ENCODE assay signal across 12 cellular contexts in the genomic region with DNA sequence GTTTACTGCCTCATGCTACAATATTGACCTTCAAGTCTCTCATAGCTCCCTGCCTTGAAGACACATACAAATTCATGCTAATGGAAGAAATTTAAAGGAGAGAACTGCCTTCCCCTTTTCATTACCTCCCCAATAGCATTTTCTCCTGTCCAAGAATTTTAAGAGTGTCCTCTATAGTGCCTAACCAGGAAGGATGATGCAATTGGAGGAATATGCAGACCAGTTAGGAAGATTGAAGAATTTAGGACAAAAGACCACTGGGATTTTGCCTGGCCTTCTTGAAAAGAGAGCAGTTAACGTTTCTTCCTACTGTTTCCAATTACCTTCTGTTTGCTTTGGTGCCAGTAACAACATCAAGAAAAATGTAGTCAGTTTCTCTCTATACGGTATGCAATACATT.
DNase-seq lines count a peak whose midpoint lies in the region; ATAC-seq, FAIRE-seq and TF ChIP-seq lines count a peak whose summit lies in the region.
"Had no signal": no experiment of that assay in that cellular context is flagged by ENCODE, and none has a peak within 500 bp of the region (broad histone marks: within the 10 kb centered on the region; RNA-seq: fewer than 3 reads in every experiment).

No MANE protein-coding gene starts in this region.

- peaks cover 45 to 59% of the 10 kb centered on the region in 2 donors for H3K4me1 Mint-ChIP-seq in effector memory CD8-positive, alpha-beta T cell (ENCODE audit: low read depth in 2 of 2)

- H2BK5ac ChIP-seq in trophoblast cell (ENCODE audit: low read depth, low read length, poor library complexity): no peak overlapping the region

- H3K9me3 ChIP-seq in trophoblast cell (ENCODE audit: insufficient read depth, low read depth, low read length) (no peaks in the 10 kb centered on the region), kidney (ENCODE audit: control insufficient read depth in 1 of 2, low read length in 2 of 2) (no peaks in the 10 kb centered on the region)

- no peaks in the 10 kb centered on the region for H3K79me2 ChIP-seq in trophoblast cell (ENCODE audit: control insufficient read depth, insufficient read depth, low read length, poor library complexity)

- peak overlapping the region; percentile 66 for H3K14ac ChIP-seq in trophoblast cell (ENCODE audit: low read length)

- peak overlapping the region; percentile 82 to 92 for H3K27ac Mint-ChIP-seq in effector memory CD8-positive, alpha-beta T cell

- no peak overlapping the region for H4K12ac ChIP-seq in trophoblast cell (ENCODE audit: low read depth, low read length)

- H3K9ac ChIP-seq in trophoblast cell (ENCODE audit: low read length) (no peak overlapping the region), kidney (ENCODE audit: low read length in 2 of 2) (no peak overlapping the region)
- H3K9ac ChIP-seq: KMS-11 had no signal

- peaks cover 16% of the 10 kb centered on the region for H3K79me1 ChIP-seq in trophoblast cell (ENCODE audit: low read length)

- no peaks in the 10 kb centered on the region for H3K36me3 ChIP-seq in trophoblast cell (ENCODE audit: control insufficient read depth in 1 of 2, insufficient read depth in 2 of 2, low read length in 2 of 2)
- H3K36me3 ChIP-seq in kidney (ENCODE audit: control insufficient read depth in 1 of 2, insufficient read depth in 2 of 2, low read length in 2 of 2): no peaks in the 10 kb centered on the region

- no peak overlapping the region for H3K4me3 ChIP-seq in trophoblast cell (ENCODE audit: low read depth, low read length)
- no peak overlapping the region for H3K4me3 ChIP-seq in kidney (ENCODE audit: low read length in 2 of 2)

- H4K8ac ChIP-seq in trophoblast cell (ENCODE audit: low read depth, low read length): no peak overlapping the region

- peaks cover 23% of the 10 kb centered on the region for H3K36me3 Mint-ChIP-seq in effector memory CD8-positive, alpha-beta T cell (ENCODE audit: insufficient read depth)

- H3K27me3 ChIP-seq in trophoblast cell (ENCODE audit: insufficient read depth, low read length): no peaks in the 10 kb centered on the region

- no peak overlapping the region for H2AFZ ChIP-seq in trophoblast cell (ENCODE audit: insufficient read depth, low read length, poor library complexity)

- peak overlapping the region; percentile 41 for H3K27ac ChIP-seq in trophoblast cell (ENCODE audit: low read depth, low read length)
- no peak overlapping the region for H3K27ac ChIP-seq in kidney (ENCODE audit: low read depth in 2 of 2, low read length in 2 of 2)
- H3K27ac ChIP-seq: KMS-11 had no signal

- no peak for FAIRE-seq in kidney (lab: Jason Lieb, UNC)

- no CpG with 5 or more reads among the region's 2 CpGs for WGBS in trophoblast cell (ENCODE audit: extremely low coverage, insufficient coverage, insufficient read length)

- H3K4me3 Mint-ChIP-seq in effector memory CD8-positive, alpha-beta T cell: peak overlapping the region; percentile 81 to 92

- intact Hi-C loops in kidney (cut with DNase I): no loop called here

- H3K27me3 Mint-ChIP-seq in effector memory CD8-positive, alpha-beta T cell: no peaks in the 10 kb centered on the region

- DNase-seq in EH (ENCODE audit: low read depth) (peak; percentile 67), OCI-M1 (lab: John Stamatoyannopoulos, UW) (peak; percentile 36), trophoblast cell (no peak), D341Med (ENCODE audit: low spot score) (no peak), NCI-H748 (lab: John Stamatoyannopoulos, UW; ENCODE audit: unreplicated experiment) (no peak), NCI-H1417 (lab: John Stamatoyannopoulos, UW) (no peak), kidney (no peak)
- no peak for DNase-seq in effector memory CD8-positive, alpha-beta T cell
- DNase-seq: activated CD4-positive, alpha-beta T cell treated with anti-CD3 and anti-CD28 coated beads, Interleukin-2, amount 50 U/mL, for 48 hours; midbrain; NCI-H2171 treated with DMSO at 0.1 percent for 48 hours had no signal

- peaks cover 10 to 15% of the 10 kb centered on the region in 2 experiments for H3K4me1 ChIP-seq in trophoblast cell (ENCODE audit: control insufficient read depth in 1 of 2, insufficient read depth in 2 of 2, low read length in 2 of 2)
- peaks cover 4 to 10% of the 10 kb centered on the region in 2 donors for H3K4me1 ChIP-seq in kidney (ENCODE audit: control insufficient read depth in 1 of 2, insufficient read depth in 1 of 2, low read depth in 1 of 2, low read length in 2 of 2)

- H3K4me2 ChIP-seq in trophoblast cell (ENCODE audit: low read length): no peak overlapping the region
- H3K4me2 ChIP-seq: KMS-11 had no signal

- no peak overlapping the region for H3K4ac ChIP-seq in trophoblast cell (ENCODE audit: low read depth, low read length)

- no peak for ATAC-seq in effector memory CD8-positive, alpha-beta T cell (replicated peaks)

- H3K9me3 Mint-ChIP-seq in effector memory CD8-positive, alpha-beta T cell: no peaks in the 10 kb centered on the region

- peak overlapping the region; percentile 72 for H2BK120ac ChIP-seq in trophoblast cell (ENCODE audit: insufficient read depth, low read length, poor library complexity)

- H4K91ac ChIP-seq in trophoblast cell (ENCODE audit: low read depth, low read length): peak overlapping the region; percentile 37

- peak overlapping the region; percentile 79 for H2AK5ac ChIP-seq in trophoblast cell (ENCODE audit: low read length)

- no peak overlapping the region for H3K23ac ChIP-seq in trophoblast cell (ENCODE audit: low read length)

- peak overlapping the region; percentile 87 for H2BK12ac ChIP-seq in trophoblast cell (ENCODE audit: low read length)

- no peak for TF ChIP-seq CTCF in kidney (IDR thresholded peaks at IDR 0.05; ENCODE audit: borderline replicate concordance, extremely low read depth, insufficient read depth)

- H3K18ac ChIP-seq in trophoblast cell (ENCODE audit: low read length): no peak overlapping the region

Comparison
In these comparisons a context has a peak if more than half of its experiments do, and no peak if none do; other contexts are left out.
1. DNase-seq: peak in EH (single experiment) and OCI-M1 (single experiment); none in effector memory CD8-positive, alpha-beta T cell (0 of 3), trophoblast cell (0 of 2), D341Med (single experiment), NCI-H748 (single experiment), NCI-H1417 (0 of 3) and kidney (single experiment).